In genomic region chr9:70924380-70924779, GRCh38 we compare ENCODE assay signal across 14 cellular contexts.
DNase-seq lines count a peak whose midpoint lies in the region; ATAC-seq and TF ChIP-seq lines count a peak whose summit lies in the region.
"Had no signal": no experiment of that assay in that cellular context is flagged by ENCODE, and none has a peak within 500 bp of the region (broad histone marks: within the 10 kb centered on the region; RNA-seq: fewer than 3 reads in every experiment).

No MANE protein-coding gene starts in this region.

- H3K27me3 ChIP-seq in upper lobe of right lung: no peaks in the 10 kb centered on the region
- H3K27me3 ChIP-seq: Peyer's patch had no signal

- no peak overlapping the region for H3K27ac ChIP-seq in upper lobe of right lung
- H3K27ac ChIP-seq: parathyroid adenoma, Peyer's patch had no signal

- peaks cover 27% of the 10 kb centered on the region for H3K4me1 Mint-ChIP-seq in chondrocyte (ENCODE audit: low read depth)
- no peaks in the 10 kb centered on the region for H3K4me1 Mint-ChIP-seq in activated T-helper 1 cell treated with anti-CD3 and anti-CD28 coated beads, Interleukin-12 subunit alpha, Interleukin-12 subunit beta, Interleukin-2, Interleukin-4 antibody, amounts not matched to agents 30 ng/mL and 10 ng/mL and 1 ng/mL, durations not matched to agents 14 hours and 24 hours and 36 hours (ENCODE audit: low read depth)
- H3K4me1 Mint-ChIP-seq in activated T-cell treated with anti-CD3 and anti-CD28 coated beads, Interleukin-2, amount 50 U/mL, for 72 hours (ENCODE audit: low read depth): no peaks in the 10 kb centered on the region

- peak overlapping the region; percentile 18 for H3K4me3 ChIP-seq in upper lobe of right lung
- H3K4me3 ChIP-seq: Peyer's patch had no signal

- TF ChIP-seq CTCF in chondrocyte (IDR thresholded peaks at IDR 0.05): no peak
- no peak for TF ChIP-seq CTCF in upper lobe of right lung (IDR thresholded peaks at IDR 0.05)
- no peak for TF ChIP-seq CTCF in GM13977 (IDR thresholded peaks at IDR 0.05; ENCODE audit: extremely low read depth, insufficient read depth, missing control alignments)

- peak overlapping the region; percentile 60 for H3K4me3 Mint-ChIP-seq in chondrocyte (ENCODE audit: unreplicated experiment)
- no peak overlapping the region for H3K4me3 Mint-ChIP-seq in activated T-helper 1 cell treated with anti-CD3 and anti-CD28 coated beads, Interleukin-12 subunit alpha, Interleukin-12 subunit beta, Interleukin-2, Interleukin-4 antibody, amounts not matched to agents 30 ng/mL and 10 ng/mL and 1 ng/mL, durations not matched to agents 14 hours and 24 hours and 36 hours
- no peak overlapping the region for H3K4me3 Mint-ChIP-seq in activated T-cell treated with anti-CD3 and anti-CD28 coated beads, Interleukin-2, amount 50 U/mL, for 72 hours

- no peaks in the 10 kb centered on the region for H3K9me3 Mint-ChIP-seq in chondrocyte (ENCODE audit: low read depth)
- no peaks in the 10 kb centered on the region for H3K9me3 Mint-ChIP-seq in activated T-helper 1 cell treated with anti-CD3 and anti-CD28 coated beads, Interleukin-12 subunit alpha, Interleukin-12 subunit beta, Interleukin-2, Interleukin-4 antibody, amounts not matched to agents 30 ng/mL and 10 ng/mL and 1 ng/mL, durations not matched to agents 14 hours and 24 hours and 36 hours
- no peaks in the 10 kb centered on the region for H3K9me3 Mint-ChIP-seq in activated T-cell treated with anti-CD3 and anti-CD28 coated beads, Interleukin-2, amount 50 U/mL, for 72 hours

- peak overlapping the region; percentile 87 for H3K27ac Mint-ChIP-seq in chondrocyte (ENCODE audit: unreplicated experiment)
- H3K27ac Mint-ChIP-seq in activated T-helper 1 cell treated with anti-CD3 and anti-CD28 coated beads, Interleukin-12 subunit alpha, Interleukin-12 subunit beta, Interleukin-2, Interleukin-4 antibody, amounts not matched to agents 30 ng/mL and 10 ng/mL and 1 ng/mL, durations not matched to agents 14 hours and 24 hours and 36 hours: no peak overlapping the region
- no peak overlapping the region for H3K27ac Mint-ChIP-seq in activated T-cell treated with anti-CD3 and anti-CD28 coated beads, Interleukin-2, amount 50 U/mL, for 72 hours

- ATAC-seq in Right ventricle myocardium inferior: peak; percentile 46
- ATAC-seq in upper lobe of right lung: no peak
- no peak for ATAC-seq in activated T-cell treated with anti-CD3 and anti-CD28 coated beads, Interleukin-2, amount 50 U/mL, for 72 hours (replicated peaks in 1 of 2)

- no peak for DNase-seq in Right ventricle myocardium inferior (ENCODE audit: missing footprints)
- DNase-seq in cardiac septum (ENCODE audit: low spot score): no peak
- DNase-seq in chondrocyte (ENCODE audit: low spot score): no peak
- DNase-seq in iris pigment epithelial cell (ENCODE audit: low read depth): peak; percentile 87
- no peak for DNase-seq in upper lobe of right lung
- DNase-seq in GM13977 (ENCODE audit: low spot score): no peak
- DNase-seq in activated T-helper 1 cell treated with anti-CD3 and anti-CD28 coated beads, Interleukin-12 subunit alpha, Interleukin-12 subunit beta, Interleukin-2, Interleukin-4 antibody, amounts not matched to agents 30 ng/mL and 10 ng/mL and 1 ng/mL, durations not matched to agents 14 hours and 24 hours and 36 hours (ENCODE audit: low spot score): no peak
- no peak for DNase-seq in activated T-cell treated with anti-CD3 and anti-CD28 coated beads, Interleukin-2, amount 50 U/mL, for 72 hours
- DNase-seq: 8988T; activated CD4-positive, CD25-positive, alpha-beta regulatory T cell treated with anti-CD3 and anti-CD28 coated beads, Interleukin-2, amount 50 U/mL, for 72 hours; activated gamma-delta T cell treated with Interleukin-2 at 50 U/mL for 16 hours; effector CD8-positive, alpha-beta T cell had no signal

- intact Hi-C loops in Right ventricle myocardium inferior (cut with DNase I): loop anchor here (10.0 kb wide), 1 partner anchor 320 kb away; no protein-coding TSS in a partner anchor
- intact Hi-C loops in cardiac septum (cut with DNase I): loop anchor here (10.0 kb wide), 2 partner anchors 70 to 280 kb away; no protein-coding TSS in a partner anchor
- intact Hi-C loops in upper lobe of right lung (cut with DNase I): no loop called here
- intact Hi-C loops in activated T-helper 1 cell treated with anti-CD3 and anti-CD28 coated beads, Interleukin-12 subunit alpha, Interleukin-12 subunit beta, Interleukin-2, Interleukin-4 antibody, amounts not matched to agents 30 ng/mL and 10 ng/mL and 1 ng/mL, durations not matched to agents 14 hours and 24 hours and 36 hours (cut with micrococcal nuclease): no loop called here

- in situ Hi-C loops in GM13977 (cut with MboI; ENCODE audit: low pct_unique_long_range_greater_than_20kb, low sequenced_read_pairs, unreplicated experiment): no loop called here

- H3K9me3 ChIP-seq in upper lobe of right lung: no peaks in the 10 kb centered on the region
- H3K9me3 ChIP-seq: Peyer's patch had no signal

- no peaks in the 10 kb centered on the region for H3K36me3 Mint-ChIP-seq in chondrocyte (ENCODE audit: low read depth)
- no peaks in the 10 kb centered on the region for H3K36me3 Mint-ChIP-seq in activated T-helper 1 cell treated with anti-CD3 and anti-CD28 coated beads, Interleukin-12 subunit alpha, Interleukin-12 subunit beta, Interleukin-2, Interleukin-4 antibody, amounts not matched to agents 30 ng/mL and 10 ng/mL and 1 ng/mL, durations not matched to agents 14 hours and 24 hours and 36 hours (ENCODE audit: low read depth)
- no peaks in the 10 kb centered on the region for H3K36me3 Mint-ChIP-seq in activated T-cell treated with anti-CD3 and anti-CD28 coated beads, Interleukin-2, amount 50 U/mL, for 72 hours (ENCODE audit: insufficient read depth in 2 of 2)

- no peaks in the 10 kb centered on the region for H3K27me3 Mint-ChIP-seq in chondrocyte (ENCODE audit: low read depth)
- peaks cover 5% of the 10 kb centered on the region for H3K27me3 Mint-ChIP-seq in activated T-helper 1 cell treated with anti-CD3 and anti-CD28 coated beads, Interleukin-12 subunit alpha, Interleukin-12 subunit beta, Interleukin-2, Interleukin-4 antibody, amounts not matched to agents 30 ng/mL and 10 ng/mL and 1 ng/mL, durations not matched to agents 14 hours and 24 hours and 36 hours (ENCODE audit: insufficient read depth)
- H3K27me3 Mint-ChIP-seq in activated T-cell treated with anti-CD3 and anti-CD28 coated beads, Interleukin-2, amount 50 U/mL, for 72 hours (ENCODE audit: low read depth): no peaks in the 10 kb centered on the region

- H3K36me3 ChIP-seq in upper lobe of right lung: no peaks in the 10 kb centered on the region
- H3K36me3 ChIP-seq: Peyer's patch had no signal

- H3K4me1 ChIP-seq in upper lobe of right lung: no peaks in the 10 kb centered on the region
- H3K4me1 ChIP-seq: parathyroid adenoma, Peyer's patch had no signal

Comparison
In these comparisons a context has a peak if more than half of its experiments do, and no peak if none do; other contexts are left out.
1. intact Hi-C loops: an anchor here in Right ventricle myocardium inferior (10.0 kb wide) and cardiac septum (10.0 kb wide); none called in upper lobe of right lung and activated T-helper 1 cell treated with anti-CD3 and anti-CD28 coated beads, Interleukin-12 subunit alpha, Interleukin-12 subunit beta, Interleukin-2, Interleukin-4 antibody, amounts not matched to agents 30 ng/mL and 10 ng/mL and 1 ng/mL, durations not matched to agents 14 hours and 24 hours and 36 hours.